Comparison of ENCODE assay signal across 1 cellular context in the genomic region with DNA sequence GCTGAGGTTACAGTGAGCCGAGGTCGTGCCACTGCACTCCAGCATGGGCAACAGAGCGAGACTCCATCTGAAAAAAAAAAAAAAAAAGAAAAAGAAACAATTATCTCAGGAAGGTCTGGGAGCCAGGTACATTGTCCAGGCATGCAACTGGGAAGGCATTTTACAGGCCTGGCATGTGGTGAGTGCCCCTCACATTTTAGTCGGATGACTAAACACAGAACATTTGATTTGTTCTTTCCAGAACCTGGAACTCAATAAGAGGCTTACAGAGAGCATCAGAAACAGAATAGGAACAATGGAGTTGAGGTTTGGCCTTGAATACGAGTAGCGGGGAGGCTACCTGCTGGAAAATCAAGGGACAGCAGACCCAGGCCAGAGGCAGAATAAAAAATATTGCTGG.
TF ChIP-seq lines count a peak whose summit lies in the region.

No MANE protein-coding gene starts in this region.

TF ChIP-seq in HepG2, 621 proteins besides CTCF, POLR2A, EP300 and RAD21 (continued from another document):
- TF ChIP-seq, protein P1, sequence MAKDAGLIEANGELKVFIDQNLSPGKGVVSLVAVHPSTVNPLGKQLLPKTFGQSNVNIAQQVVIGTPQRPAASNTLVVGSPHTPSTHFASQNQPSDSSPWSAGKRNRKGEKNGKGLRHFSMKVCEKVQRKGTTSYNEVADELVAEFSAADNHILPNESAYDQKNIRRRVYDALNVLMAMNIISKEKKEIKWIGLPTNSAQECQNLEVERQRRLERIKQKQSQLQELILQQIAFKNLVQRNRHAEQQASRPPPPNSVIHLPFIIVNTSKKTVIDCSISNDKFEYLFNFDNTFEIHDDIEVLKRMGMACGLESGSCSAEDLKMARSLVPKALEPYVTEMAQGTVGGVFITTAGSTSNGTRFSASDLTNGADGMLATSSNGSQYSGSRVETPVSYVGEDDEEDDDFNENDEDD (CRISPR knock-in tag; IDR thresholded peaks at IDR 0.05; ENCODE audit: borderline replicate concordance) = no peak
- TF ChIP-seq ZNF83 (CRISPR knock-in tag; IDR thresholded peaks at IDR 0.05; ENCODE audit: borderline replicate concordance) (no peak), ZNF121 (CRISPR knock-in tag; IDR thresholded peaks at IDR 0.05) (no peak), IKZF1 (IDR thresholded peaks at IDR 0.05) (no peak), ZNF709 (CRISPR knock-in tag; IDR thresholded peaks at IDR 0.05) (no peak), ZNF7 (CRISPR knock-in tag; IDR thresholded peaks at IDR 0.05) (no peak), ZNF496 (CRISPR knock-in tag; IDR thresholded peaks at IDR 0.05; ENCODE audit: insufficient replicate concordance) (no peak), MEIS2 (CRISPR knock-in tag; IDR thresholded peaks at IDR 0.05) (no peak)
